In genomic region chr14:83467811-83468210, GRCh38 we compare ENCODE assay signal across 25 cellular contexts.
DNase-seq lines count a peak whose midpoint lies in the region; ATAC-seq and TF ChIP-seq lines count a peak whose summit lies in the region.
"Had no signal": no experiment of that assay in that cellular context is flagged by ENCODE, and none has a peak within 500 bp of the region (broad histone marks: within the 10 kb centered on the region; RNA-seq: fewer than 3 reads in every experiment).

No MANE protein-coding gene starts in this region.

- no peaks in the 10 kb centered on the region for H3K36me3 ChIP-seq in SK-N-MC (ENCODE audit: insufficient read depth, low read length)
- H3K36me3 ChIP-seq: gastroesophageal sphincter, HAP-1, SJSA1, upper lobe of right lung had no signal

- H3K27ac ChIP-seq in SK-N-MC = peak overlapping the region; percentile 32; the same call in 1 of the 2 replicates
- H3K27ac ChIP-seq: gastroesophageal sphincter, SJSA1, upper lobe of right lung had no signal

- H3K9me3 ChIP-seq in SK-N-MC (ENCODE audit: low read depth, low read length) = no peaks in the 10 kb centered on the region
- H3K9me3 ChIP-seq: gastroesophageal sphincter, HAP-1, mucosa of descending colon, SJSA1, upper lobe of right lung had no signal

- no peak for ATAC-seq in Right ventricle myocardium inferior
- ATAC-seq in HG02981 (IDR thresholded peaks at IDR 0.05; ENCODE audit: unreplicated experiment) = no peak
- ATAC-seq in HG03342 (IDR thresholded peaks at IDR 0.05; ENCODE audit: unreplicated experiment) = no peak
- ATAC-seq: activated CD8-positive, alpha-beta memory T cell treated with anti-CD3 and anti-CD28 coated beads, Interleukin-2, amount 10 ng/mL, durations not matched to agents 7 days and 5 days; gastroesophageal sphincter; mucosa of descending colon; Panc1; upper lobe of right lung had no signal

- no peak for TF ChIP-seq CTCF in fibroblast of villous mesenchyme (IDR thresholded peaks at IDR 0.05; ENCODE audit: insufficient read depth, low read depth, low read length)

- H3K9ac ChIP-seq in SK-N-MC (ENCODE audit: insufficient read length) = no peak overlapping the region

- H3K4me3 ChIP-seq in SK-N-MC (peak overlapping the region; percentile 36), fibroblast of villous mesenchyme (ENCODE audit: low read depth, low read length) (no peak overlapping the region)
- H3K4me3 ChIP-seq: gastroesophageal sphincter, HAP-1, mucosa of descending colon, SJSA1, upper lobe of right lung had no signal

- DNase-seq in AML-193 (lab: John Stamatoyannopoulos, UW) (peak; percentile 83 to 88), HS-5 (ENCODE audit: low read depth) (peak; percentile 38), SK-N-MC (ENCODE audit: low read depth, low spot score) (peak; percentile 99), fibroblast of villous mesenchyme (ENCODE audit: low read depth) (peak; percentile 7), Right ventricle myocardium inferior (ENCODE audit: missing footprints) (no peak), DMS114 treated with DMSO at 0.1 percent for 48 hours (lab: John Stamatoyannopoulos, UW; ENCODE audit: unreplicated experiment) (no peak)
- DNase-seq: activated CD4-positive, alpha-beta T cell treated with anti-CD3 and anti-CD28 coated beads for 48 hours; activated CD8-positive, alpha-beta memory T cell treated with anti-CD3 and anti-CD28 coated beads, Interleukin-2, amount 10 ng/mL, durations not matched to agents 7 days and 5 days; activated naive CD4-positive, alpha-beta T cell treated with anti-CD3 and anti-CD28 coated beads, Interleukin-2, amount 10 ng/mL, durations not matched to agents 7 days and 5 days; aorta; cerebellar nuclear complex; hypothalamus; islet precursor cell; Karpas-422; mucosa of descending colon; NCI-H146; NCI-H2227 treated with DMSO at 0.1 percent for 48 hours; NCI-H774; upper lobe of right lung had no signal

- intact Hi-C loops in Right ventricle myocardium inferior (cut with DNase I) = loop anchor here (10.0 kb wide), 1 partner anchor 173 kb away; no protein-coding TSS in a partner anchor

Comparison
In these comparisons a context has a peak if more than half of its experiments do, and no peak if none do; other contexts are left out.
1. DNase-seq: peak in AML-193 (2 of 2), HS-5 (single experiment), SK-N-MC (single experiment) and fibroblast of villous mesenchyme (single experiment); none in Right ventricle myocardium inferior (single experiment) and DMS114 treated with DMSO at 0.1 percent for 48 hours (single experiment).